10 cellular contexts compared by ENCODE assay signal in the genomic region with DNA sequence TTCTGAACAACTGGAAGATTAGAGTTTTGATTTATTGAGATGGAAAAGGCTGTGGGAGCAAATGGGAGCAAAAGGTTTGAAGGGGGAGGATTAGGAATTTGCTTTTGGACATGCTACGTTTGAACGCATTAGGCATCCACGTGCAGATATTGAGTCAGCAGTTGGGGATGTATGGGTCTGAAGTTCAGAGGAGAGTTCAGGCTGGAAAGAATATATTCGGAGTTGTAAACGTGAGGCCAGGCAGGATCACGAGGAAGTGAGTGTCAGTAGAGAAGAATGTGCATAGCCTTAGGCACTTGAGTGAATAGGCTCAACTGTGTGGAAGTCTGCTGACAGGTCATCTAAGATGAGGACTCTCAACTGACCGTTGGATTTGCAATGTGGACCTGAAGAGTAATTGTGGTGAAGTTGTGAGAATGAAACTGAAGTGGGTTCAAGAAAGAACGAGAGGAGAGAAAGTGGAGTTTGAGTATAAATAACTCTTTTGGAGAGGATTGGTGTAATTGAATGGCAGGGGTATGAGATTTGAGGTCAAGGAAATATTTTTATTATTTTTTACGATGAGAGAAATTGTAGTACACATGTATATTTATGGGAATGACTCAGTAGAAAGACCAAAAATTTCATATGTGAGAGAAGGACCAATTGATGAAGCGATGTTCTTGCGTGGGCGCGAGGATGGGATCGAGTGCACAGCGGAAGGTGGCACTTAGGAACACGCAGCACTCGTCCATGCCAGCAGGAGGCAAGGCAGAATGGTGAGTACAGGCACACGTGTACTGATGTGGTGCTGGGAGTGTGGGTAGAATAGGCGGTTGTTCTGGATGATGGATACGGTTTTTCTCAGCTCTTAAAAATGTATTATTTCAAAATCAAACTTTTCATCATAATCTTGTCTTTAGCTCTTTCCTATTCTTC. TPM values are rescaled to one million over a fixed set of nuclear protein-coding genes. Genes with fewer than 3 reads are reported as not detected.
DNase-seq lines count a peak whose midpoint lies in the region; ATAC-seq and TF ChIP-seq lines count a peak whose summit lies in the region.
"Had no signal": no experiment of that assay in that cellular context is flagged by ENCODE, and none has a peak within 500 bp of the region (broad histone marks: within the 10 kb centered on the region; RNA-seq: fewer than 3 reads in every experiment).

No MANE protein-coding gene starts in this region.

- no peak overlapping the region for H3K4me3 Mint-ChIP-seq in stimulated activated effector memory CD8-positive, alpha-beta T cell treated with anti-CD3 and anti-CD28 coated beads, Interleukin-12 subunit alpha, Interleukin-12 subunit beta, amount 100 ng/mL, for 72 hours
- H3K4me3 Mint-ChIP-seq in CD8-positive, alpha-beta memory T cell, result no peak overlapping the region

- POLR2A ChIA-PET in Panc1 (lab: Charles Lee), result no interaction called here
- POLR2A ChIA-PET in CD8-positive, alpha-beta memory T cell (lab: Charles Lee), result interaction anchor here (0.5 kb wide), 1 partner anchor 1513 kb away, joined by 4 read pairs; no protein-coding TSS in a partner anchor

- intact Hi-C loops in Panc1 (cut with micrococcal nuclease; ENCODE audit: unreplicated experiment) (loop anchor here (2.0 to 10.0 kb wide), 2 partner anchors 137 to 487 kb away; no protein-coding TSS in a partner anchor), dorsolateral prefrontal cortex (cut with DNase I) (loop anchor here in 1 of 2 donors (5.0 kb wide), 2 partner anchors 484 to 689 kb away; no protein-coding TSS in a partner anchor)

- no peak overlapping the region for H3K27ac Mint-ChIP-seq in stimulated activated effector memory CD8-positive, alpha-beta T cell treated with anti-CD3 and anti-CD28 coated beads, Interleukin-12 subunit alpha, Interleukin-12 subunit beta, amount 100 ng/mL, for 72 hours
- H3K27ac Mint-ChIP-seq in CD8-positive, alpha-beta memory T cell, result peak overlapping the region in 1 of 8 donors; percentile 55

- in situ Hi-C loops in Panc1 (cut with HindIII; ENCODE audit: low pct_unique_long_range_greater_than_20kb, low sequenced_read_pairs), result no loop called here

- H3K27ac ChIP-seq in Panc1 (ENCODE audit: low read length) (no peak overlapping the region), osteoblast (ENCODE audit: low read depth, low read length) (no peak overlapping the region), dorsolateral prefrontal cortex (no peak overlapping the region)
- no peak overlapping the region for H3K27ac ChIP-seq in CD8-positive, alpha-beta memory T cell (ENCODE audit: low read depth, low read length)

- H3K4me3 ChIP-seq in Panc1 (ENCODE audit: low read depth in 2 of 2, low read length in 2 of 2) (no peak overlapping the region), epithelial cell of proximal tubule (ENCODE audit: low read depth, low read length) (no peak overlapping the region), osteoblast (ENCODE audit: insufficient read depth, low read length) (no peak overlapping the region), dorsolateral prefrontal cortex (no peak overlapping the region)
- no peak overlapping the region for H3K4me3 ChIP-seq in CD8-positive, alpha-beta memory T cell (ENCODE audit: low read length)

- no peaks in the 10 kb centered on the region for H3K36me3 Mint-ChIP-seq in stimulated activated effector memory CD8-positive, alpha-beta T cell treated with anti-CD3 and anti-CD28 coated beads, Interleukin-12 subunit alpha, Interleukin-12 subunit beta, amount 100 ng/mL, for 72 hours
- no peaks in the 10 kb centered on the region for H3K36me3 Mint-ChIP-seq in CD8-positive, alpha-beta memory T cell

- no peak for TF ChIP-seq CTCF in Panc1 (IDR thresholded peaks at IDR 0.05)
- TF ChIP-seq CTCF in epithelial cell of proximal tubule (conservative IDR thresholded peaks at IDR 0.05; ENCODE audit: low read depth, low read length), result no peak
- no peak for TF ChIP-seq CTCF in osteoblast (IDR thresholded peaks at IDR 0.05; ENCODE audit: extremely low read depth, low read depth, low read length)
- TF ChIP-seq CTCF in dorsolateral prefrontal cortex (IDR thresholded peaks at IDR 0.05 in 54 of 56, conservative IDR thresholded peaks at IDR 0.05 in 2 of 56; ENCODE audit: low read depth in 1 of 56, partially characterized antibody in 56 of 56), result no peak

- H3K27me3 Mint-ChIP-seq in CD8-positive, alpha-beta memory T cell, result peaks cover 13 to 45% of the 10 kb centered on the region in 2 donors

- H3K79me2 ChIP-seq in osteoblast (ENCODE audit: insufficient read depth, low read length), result no peaks in the 10 kb centered on the region

- ATAC-seq in Panc1 (peak; percentile 60), GM19467 (IDR thresholded peaks at IDR 0.05; ENCODE audit: unreplicated experiment) (no peak)
- no peak for ATAC-seq in stimulated activated effector memory CD8-positive, alpha-beta T cell treated with anti-CD3 and anti-CD28 coated beads, Interleukin-12 subunit alpha, Interleukin-12 subunit beta, amount 100 ng/mL, for 72 hours
- ATAC-seq: Right ventricle myocardium inferior had no signal

- H4K20me1 ChIP-seq in osteoblast (ENCODE audit: insufficient read depth, low read length), result no peaks in the 10 kb centered on the region

- H3K4me2 ChIP-seq in osteoblast (ENCODE audit: insufficient read depth, low read length), result no peak overlapping the region

- no TSS peak for BruUV-seq in Panc1 (replicated peaks; lab: Mats Ljungman, UMichigan)

- no peaks in the 10 kb centered on the region for H3K9me3 Mint-ChIP-seq in stimulated activated effector memory CD8-positive, alpha-beta T cell treated with anti-CD3 and anti-CD28 coated beads, Interleukin-12 subunit alpha, Interleukin-12 subunit beta, amount 100 ng/mL, for 72 hours
- no peaks in the 10 kb centered on the region for H3K9me3 Mint-ChIP-seq in CD8-positive, alpha-beta memory T cell

- H3K9me3 ChIP-seq in Panc1 (ENCODE audit: control insufficient read depth, insufficient read depth, low read depth, low read length) (no peaks in the 10 kb centered on the region), osteoblast (ENCODE audit: low read depth, low read length) (no peaks in the 10 kb centered on the region)
- no peaks in the 10 kb centered on the region for H3K9me3 ChIP-seq in CD8-positive, alpha-beta memory T cell (ENCODE audit: low read length)

- peaks cover 30% of the 10 kb centered on the region for H3K4me1 Mint-ChIP-seq in stimulated activated effector memory CD8-positive, alpha-beta T cell treated with anti-CD3 and anti-CD28 coated beads, Interleukin-12 subunit alpha, Interleukin-12 subunit beta, amount 100 ng/mL, for 72 hours
- peaks cover 0 to 15% (median 4%) of the 10 kb centered on the region in 3 donors for H3K4me1 Mint-ChIP-seq in CD8-positive, alpha-beta memory T cell

- H3K27me3 ChIP-seq in Panc1 (ENCODE audit: control insufficient read depth, insufficient read depth, low read length) (no peaks in the 10 kb centered on the region), osteoblast (ENCODE audit: insufficient read depth, low read length) (no peaks in the 10 kb centered on the region), dorsolateral prefrontal cortex (peaks cover 0 to 13% (median 0%) of the 10 kb centered on the region in 45 donors)
- H3K27me3 ChIP-seq in CD8-positive, alpha-beta memory T cell (ENCODE audit: insufficient read depth, low read length, poor library complexity, severe bottlenecking), result no peaks in the 10 kb centered on the region

- no peaks in the 10 kb centered on the region for H3K36me3 ChIP-seq in Panc1 (ENCODE audit: control insufficient read depth, insufficient read depth, low read length)
- H3K36me3 ChIP-seq in osteoblast (ENCODE audit: insufficient read depth, low read length), result no peaks in the 10 kb centered on the region
- H3K36me3 ChIP-seq in CD8-positive, alpha-beta memory T cell (ENCODE audit: insufficient read depth, low read length), result no peaks in the 10 kb centered on the region

- no peak overlapping the region for H2AFZ ChIP-seq in osteoblast (ENCODE audit: low read length)

- CTCF ChIA-PET in Panc1 (lab: Charles Lee), result no interaction called here
- CTCF ChIA-PET in CD8-positive, alpha-beta memory T cell (lab: Charles Lee), result interaction anchor here (0.9 to 1.9 kb wide), 6 partner anchors 10 to 716 kb away, joined by 3 to 9 read pairs (median 3); no protein-coding TSS in a partner anchor

- H3K4me1 ChIP-seq in Panc1 (ENCODE audit: control insufficient read depth, insufficient read depth, low read length) (no peaks in the 10 kb centered on the region), osteoblast (ENCODE audit: insufficient read depth, low read length) (peaks cover 10% of the 10 kb centered on the region)
- H3K4me1 ChIP-seq in CD8-positive, alpha-beta memory T cell (ENCODE audit: insufficient read depth, low read length), result peaks cover 3% of the 10 kb centered on the region

- DNase-seq in ELR (ENCODE audit: low read depth), result peak; percentile 100
- peak; percentile 64 for DNase-seq in Panc1 (ENCODE audit: low read depth, low spot score)
- peak; percentile 71 for DNase-seq in epithelial cell of proximal tubule (ENCODE audit: low read depth)
- peak; percentile 68 for DNase-seq in osteoblast (ENCODE audit: insufficient read length, low spot score, missing footprints)
- DNase-seq in dorsolateral prefrontal cortex, result no peak
- no peak for DNase-seq in stimulated activated effector memory CD8-positive, alpha-beta T cell treated with anti-CD3 and anti-CD28 coated beads, Interleukin-12 subunit alpha, Interleukin-12 subunit beta, amount 100 ng/mL, for 72 hours (ENCODE audit: low spot score in 2 of 2)
- no peak for DNase-seq in CD8-positive, alpha-beta memory T cell
- DNase-seq: NCI-H2029 had no signal

RNA-seq across cellular contexts. Expression of gene POLE4, which starts 40.5 kb away (rescaled TPM):
- total RNA-seq in Panc1 (2021; ENCODE audit: unreplicated experiment), result 103 TPM
- polyA plus RNA-seq in Panc1 (2012; ENCODE audit: insufficient read length), result 101 TPM
- 33.9 and 50.2 TPM in 2 replicates for total RNA-seq in epithelial cell of proximal tubule
- 18.9 and 23.5 TPM in 2 replicates for total RNA-seq in osteoblast
- total RNA-seq in dorsolateral prefrontal cortex, result 10 to 100 TPM; 27.8 to 68.1 (median 45.1) TPM
- 10 to 100 TPM; 67.8 to 68.6 TPM for total RNA-seq in CD8-positive, alpha-beta memory T cell
- 131 TPM for polyA plus RNA-seq in CD8-positive, alpha-beta memory T cell

Comparison
In these comparisons a context has a peak if more than half of its experiments do, and no peak if none do; other contexts are left out.
1. DNase-seq: peak in ELR (single experiment), Panc1 (single experiment), epithelial cell of proximal tubule (single experiment) and osteoblast (single experiment); none in dorsolateral prefrontal cortex (0 of 10), stimulated activated effector memory CD8-positive, alpha-beta T cell treated with anti-CD3 and anti-CD28 coated beads, Interleukin-12 subunit alpha, Interleukin-12 subunit beta, amount 100 ng/mL, for 72 hours (0 of 2) and CD8-positive, alpha-beta memory T cell (0 of 5).